In the genomic region with DNA sequence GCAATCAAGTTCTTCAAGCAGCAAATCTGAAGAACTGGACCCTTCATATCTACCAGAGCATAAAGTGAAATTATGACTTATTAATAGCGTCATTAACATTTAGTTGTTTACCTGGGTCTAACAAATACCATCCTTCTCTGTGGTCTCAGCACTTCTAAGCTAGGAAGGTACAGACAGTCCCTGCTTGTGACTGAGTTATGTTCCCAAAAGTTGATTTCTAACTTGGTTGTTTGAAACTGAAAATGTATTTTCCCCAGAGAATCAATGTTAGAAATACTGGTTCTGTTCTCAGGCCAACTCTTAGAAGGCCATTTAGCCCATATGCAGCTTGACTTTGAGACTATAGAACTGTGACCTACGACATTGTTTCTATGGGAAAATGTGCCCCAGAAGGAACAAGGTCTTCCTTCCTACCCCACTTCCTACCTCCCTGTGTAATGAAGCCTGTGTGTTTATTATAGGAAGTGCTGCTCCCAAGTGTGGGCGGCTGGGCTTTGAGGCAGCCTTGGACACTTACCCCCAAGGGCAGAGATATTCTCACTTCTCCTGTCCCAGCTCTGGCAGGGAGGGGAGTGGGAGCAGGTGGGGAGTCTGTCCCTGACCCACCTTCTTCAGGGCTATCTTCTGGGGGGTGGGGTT, we compare ENCODE assay signal across 1 cellular context.
TF ChIP-seq lines count a peak whose summit lies in the region.

No MANE protein-coding gene starts in this region.

TF ChIP-seq in HepG2, 621 proteins besides CTCF, POLR2A, EP300 and RAD21 (continued from another document and continues in another):
- TF ChIP-seq, protein P1, sequence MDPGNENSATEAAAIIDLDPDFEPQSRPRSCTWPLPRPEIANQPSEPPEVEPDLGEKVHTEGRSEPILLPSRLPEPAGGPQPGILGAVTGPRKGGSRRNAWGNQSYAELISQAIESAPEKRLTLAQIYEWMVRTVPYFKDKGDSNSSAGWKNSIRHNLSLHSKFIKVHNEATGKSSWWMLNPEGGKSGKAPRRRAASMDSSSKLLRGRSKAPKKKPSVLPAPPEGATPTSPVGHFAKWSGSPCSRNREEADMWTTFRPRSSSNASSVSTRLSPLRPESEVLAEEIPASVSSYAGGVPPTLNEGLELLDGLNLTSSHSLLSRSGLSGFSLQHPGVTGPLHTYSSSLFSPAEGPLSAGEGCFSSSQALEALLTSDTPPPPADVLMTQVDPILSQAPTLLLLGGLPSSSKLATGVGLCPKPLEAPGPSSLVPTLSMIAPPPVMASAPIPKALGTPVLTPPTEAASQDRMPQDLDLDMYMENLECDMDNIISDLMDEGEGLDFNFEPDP (CRISPR knock-in tag; conservative IDR thresholded peaks at IDR 0.05): no peak
- TF ChIP-seq ARNTL (CRISPR knock-in tag; IDR thresholded peaks at IDR 0.05) (0 out of 2 replicates have a peak, but pooled peaks have one; percentile 35), HDAC1 (CRISPR knock-in tag; IDR thresholded peaks at IDR 0.05) (no peak), PTBP1 (IDR thresholded peaks at IDR 0.05; ENCODE audit: low read depth, low read length, poor library complexity, severe bottlenecking) (no peak), SRSF1 (optimal IDR thresholded peaks at IDR 0.05; ENCODE audit: low read depth, low read length) (no peak), HNF4A (CRISPR knock-in tag; IDR thresholded peaks at IDR 0.05) (no peak), SIN3A (IDR thresholded peaks at IDR 0.05; ENCODE audit: borderline replicate concordance, low read depth, low read length) (no peak), SOX6 (IDR thresholded peaks at IDR 0.05) (no peak), SOX6 (CRISPR knock-in tag; IDR thresholded peaks at IDR 0.05) (peak; percentile 43), ZMYM2 (CRISPR knock-in tag; IDR thresholded peaks at IDR 0.05) (no peak), KLF12 (CRISPR knock-in tag; IDR thresholded peaks at IDR 0.05; ENCODE audit: borderline replicate concordance) (no peak), ZMYM3 (CRISPR knock-in tag; IDR thresholded peaks at IDR 0.05) (no peak), ZNF792 (CRISPR knock-in tag; IDR thresholded peaks at IDR 0.05) (no peak), FIP1L1 (IDR thresholded peaks at IDR 0.05; ENCODE audit: borderline replicate concordance, insufficient read depth, low read depth, low read length) (no peak), ETV6 (CRISPR knock-in tag; conservative IDR thresholded peaks at IDR 0.05) (no peak), ZNF510 (CRISPR knock-in tag; IDR thresholded peaks at IDR 0.05; ENCODE audit: low read depth) (no peak), HDAC2 (CRISPR knock-in tag; IDR thresholded peaks at IDR 0.05) (no peak; the same call in 1 of the 2 replicates), RARA (CRISPR knock-in tag; IDR thresholded peaks at IDR 0.05) (peak; percentile 27; the same call in 1 of the 2 replicates), ZNF564 (CRISPR knock-in tag; IDR thresholded peaks at IDR 0.05) (no peak), SAP130 (CRISPR knock-in tag; IDR thresholded peaks at IDR 0.05; ENCODE audit: low read depth) (peak; percentile 9; the same call in 1 of the 2 replicates)
- TF ChIP-seq, protein P2, sequence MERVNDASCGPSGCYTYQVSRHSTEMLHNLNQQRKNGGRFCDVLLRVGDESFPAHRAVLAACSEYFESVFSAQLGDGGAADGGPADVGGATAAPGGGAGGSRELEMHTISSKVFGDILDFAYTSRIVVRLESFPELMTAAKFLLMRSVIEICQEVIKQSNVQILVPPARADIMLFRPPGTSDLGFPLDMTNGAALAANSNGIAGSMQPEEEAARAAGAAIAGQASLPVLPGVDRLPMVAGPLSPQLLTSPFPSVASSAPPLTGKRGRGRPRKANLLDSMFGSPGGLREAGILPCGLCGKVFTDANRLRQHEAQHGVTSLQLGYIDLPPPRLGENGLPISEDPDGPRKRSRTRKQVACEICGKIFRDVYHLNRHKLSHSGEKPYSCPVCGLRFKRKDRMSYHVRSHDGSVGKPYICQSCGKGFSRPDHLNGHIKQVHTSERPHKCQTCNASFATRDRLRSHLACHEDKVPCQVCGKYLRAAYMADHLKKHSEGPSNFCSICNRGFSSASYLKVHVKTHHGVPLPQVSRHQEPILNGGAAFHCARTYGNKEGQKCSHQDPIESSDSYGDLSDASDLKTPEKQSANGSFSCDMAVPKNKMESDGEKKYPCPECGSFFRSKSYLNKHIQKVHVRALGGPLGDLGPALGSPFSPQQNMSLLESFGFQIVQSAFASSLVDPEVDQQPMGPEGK (CRISPR knock-in tag; IDR thresholded peaks at IDR 0.05): 0 out of 2 replicates have a peak, but pooled peaks have one; percentile 29
- TF ChIP-seq, protein P3, sequence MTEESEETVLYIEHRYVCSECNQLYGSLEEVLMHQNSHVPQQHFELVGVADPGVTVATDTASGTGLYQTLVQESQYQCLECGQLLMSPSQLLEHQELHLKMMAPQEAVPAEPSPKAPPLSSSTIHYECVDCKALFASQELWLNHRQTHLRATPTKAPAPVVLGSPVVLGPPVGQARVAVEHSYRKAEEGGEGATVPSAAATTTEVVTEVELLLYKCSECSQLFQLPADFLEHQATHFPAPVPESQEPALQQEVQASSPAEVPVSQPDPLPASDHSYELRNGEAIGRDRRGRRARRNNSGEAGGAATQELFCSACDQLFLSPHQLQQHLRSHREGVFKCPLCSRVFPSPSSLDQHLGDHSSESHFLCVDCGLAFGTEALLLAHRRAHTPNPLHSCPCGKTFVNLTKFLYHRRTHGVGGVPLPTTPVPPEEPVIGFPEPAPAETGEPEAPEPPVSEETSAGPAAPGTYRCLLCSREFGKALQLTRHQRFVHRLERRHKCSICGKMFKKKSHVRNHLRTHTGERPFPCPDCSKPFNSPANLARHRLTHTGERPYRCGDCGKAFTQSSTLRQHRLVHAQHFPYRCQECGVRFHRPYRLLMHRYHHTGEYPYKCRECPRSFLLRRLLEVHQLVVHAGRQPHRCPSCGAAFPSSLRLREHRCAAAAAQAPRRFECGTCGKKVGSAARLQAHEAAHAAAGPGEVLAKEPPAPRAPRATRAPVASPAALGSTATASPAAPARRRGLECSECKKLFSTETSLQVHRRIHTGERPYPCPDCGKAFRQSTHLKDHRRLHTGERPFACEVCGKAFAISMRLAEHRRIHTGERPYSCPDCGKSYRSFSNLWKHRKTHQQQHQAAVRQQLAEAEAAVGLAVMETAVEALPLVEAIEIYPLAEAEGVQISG (CRISPR knock-in tag; IDR thresholded peaks at IDR 0.05): no peak
- TF ChIP-seq, protein P4, sequence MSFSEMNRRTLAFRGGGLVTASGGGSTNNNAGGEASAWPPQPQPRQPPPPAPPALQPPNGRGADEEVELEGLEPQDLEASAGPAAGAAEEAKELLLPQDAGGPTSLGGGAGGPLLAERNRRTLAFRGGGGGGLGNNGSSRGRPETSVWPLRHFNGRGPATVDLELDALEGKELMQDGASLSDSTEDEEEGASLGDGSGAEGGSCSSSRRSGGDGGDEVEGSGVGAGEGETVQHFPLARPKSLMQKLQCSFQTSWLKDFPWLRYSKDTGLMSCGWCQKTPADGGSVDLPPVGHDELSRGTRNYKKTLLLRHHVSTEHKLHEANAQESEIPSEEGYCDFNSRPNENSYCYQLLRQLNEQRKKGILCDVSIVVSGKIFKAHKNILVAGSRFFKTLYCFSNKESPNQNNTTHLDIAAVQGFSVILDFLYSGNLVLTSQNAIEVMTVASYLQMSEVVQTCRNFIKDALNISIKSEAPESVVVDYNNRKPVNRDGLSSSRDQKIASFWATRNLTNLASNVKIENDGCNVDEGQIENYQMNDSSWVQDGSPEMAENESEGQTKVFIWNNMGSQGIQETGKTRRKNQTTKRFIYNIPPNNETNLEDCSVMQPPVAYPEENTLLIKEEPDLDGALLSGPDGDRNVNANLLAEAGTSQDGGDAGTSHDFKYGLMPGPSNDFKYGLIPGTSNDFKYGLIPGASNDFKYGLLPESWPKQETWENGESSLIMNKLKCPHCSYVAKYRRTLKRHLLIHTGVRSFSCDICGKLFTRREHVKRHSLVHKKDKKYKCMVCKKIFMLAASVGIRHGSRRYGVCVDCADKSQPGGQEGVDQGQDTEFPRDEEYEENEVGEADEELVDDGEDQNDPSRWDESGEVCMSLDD (CRISPR knock-in tag; IDR thresholded peaks at IDR 0.05; ENCODE audit: borderline replicate concordance): no peak
- TF ChIP-seq, protein P5, sequence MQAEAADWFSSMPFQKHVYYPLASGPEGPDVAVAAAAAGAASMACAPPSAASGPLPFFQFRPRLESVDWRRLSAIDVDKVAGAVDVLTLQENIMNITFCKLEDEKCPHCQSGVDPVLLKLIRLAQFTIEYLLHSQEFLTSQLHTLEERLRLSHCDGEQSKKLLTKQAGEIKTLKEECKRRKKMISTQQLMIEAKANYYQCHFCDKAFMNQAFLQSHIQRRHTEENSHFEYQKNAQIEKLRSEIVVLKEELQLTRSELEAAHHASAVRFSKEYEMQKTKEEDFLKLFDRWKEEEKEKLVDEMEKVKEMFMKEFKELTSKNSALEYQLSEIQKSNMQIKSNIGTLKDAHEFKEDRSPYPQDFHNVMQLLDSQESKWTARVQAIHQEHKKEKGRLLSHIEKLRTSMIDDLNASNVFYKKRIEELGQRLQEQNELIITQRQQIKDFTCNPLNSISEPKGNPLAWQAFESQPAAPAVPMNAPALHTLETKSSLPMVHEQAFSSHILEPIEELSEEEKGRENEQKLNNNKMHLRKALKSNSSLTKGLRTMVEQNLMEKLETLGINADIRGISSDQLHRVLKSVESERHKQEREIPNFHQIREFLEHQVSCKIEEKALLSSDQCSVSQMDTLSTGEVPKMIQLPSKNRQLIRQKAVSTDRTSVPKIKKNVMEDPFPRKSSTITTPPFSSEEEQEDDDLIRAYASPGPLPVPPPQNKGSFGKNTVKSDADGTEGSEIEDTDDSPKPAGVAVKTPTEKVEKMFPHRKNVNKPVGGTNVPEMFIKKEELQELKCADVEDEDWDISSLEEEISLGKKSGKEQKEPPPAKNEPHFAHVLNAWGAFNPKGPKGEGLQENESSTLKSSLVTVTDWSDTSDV (CRISPR knock-in tag; IDR thresholded peaks at IDR 0.05): no peak
- TF ChIP-seq, protein P6, sequence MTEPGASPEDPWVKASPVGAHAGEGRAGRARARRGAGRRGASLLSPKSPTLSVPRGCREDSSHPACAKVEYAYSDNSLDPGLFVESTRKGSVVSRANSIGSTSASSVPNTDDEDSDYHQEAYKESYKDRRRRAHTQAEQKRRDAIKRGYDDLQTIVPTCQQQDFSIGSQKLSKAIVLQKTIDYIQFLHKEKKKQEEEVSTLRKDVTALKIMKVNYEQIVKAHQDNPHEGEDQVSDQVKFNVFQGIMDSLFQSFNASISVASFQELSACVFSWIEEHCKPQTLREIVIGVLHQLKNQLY (CRISPR knock-in tag; IDR thresholded peaks at IDR 0.05): no peak
- TF ChIP-seq, protein P7, sequence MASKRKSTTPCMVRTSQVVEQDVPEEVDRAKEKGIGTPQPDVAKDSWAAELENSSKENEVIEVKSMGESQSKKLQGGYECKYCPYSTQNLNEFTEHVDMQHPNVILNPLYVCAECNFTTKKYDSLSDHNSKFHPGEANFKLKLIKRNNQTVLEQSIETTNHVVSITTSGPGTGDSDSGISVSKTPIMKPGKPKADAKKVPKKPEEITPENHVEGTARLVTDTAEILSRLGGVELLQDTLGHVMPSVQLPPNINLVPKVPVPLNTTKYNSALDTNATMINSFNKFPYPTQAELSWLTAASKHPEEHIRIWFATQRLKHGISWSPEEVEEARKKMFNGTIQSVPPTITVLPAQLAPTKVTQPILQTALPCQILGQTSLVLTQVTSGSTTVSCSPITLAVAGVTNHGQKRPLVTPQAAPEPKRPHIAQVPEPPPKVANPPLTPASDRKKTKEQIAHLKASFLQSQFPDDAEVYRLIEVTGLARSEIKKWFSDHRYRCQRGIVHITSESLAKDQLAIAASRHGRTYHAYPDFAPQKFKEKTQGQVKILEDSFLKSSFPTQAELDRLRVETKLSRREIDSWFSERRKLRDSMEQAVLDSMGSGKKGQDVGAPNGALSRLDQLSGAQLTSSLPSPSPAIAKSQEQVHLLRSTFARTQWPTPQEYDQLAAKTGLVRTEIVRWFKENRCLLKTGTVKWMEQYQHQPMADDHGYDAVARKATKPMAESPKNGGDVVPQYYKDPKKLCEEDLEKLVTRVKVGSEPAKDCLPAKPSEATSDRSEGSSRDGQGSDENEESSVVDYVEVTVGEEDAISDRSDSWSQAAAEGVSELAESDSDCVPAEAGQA (IDR thresholded peaks at IDR 0.05; ENCODE audit: low read depth): no peak
- TF ChIP-seq, protein P7 (CRISPR knock-in tag; IDR thresholded peaks at IDR 0.05; ENCODE audit: borderline replicate concordance): no peak
- TF ChIP-seq, protein P8, sequence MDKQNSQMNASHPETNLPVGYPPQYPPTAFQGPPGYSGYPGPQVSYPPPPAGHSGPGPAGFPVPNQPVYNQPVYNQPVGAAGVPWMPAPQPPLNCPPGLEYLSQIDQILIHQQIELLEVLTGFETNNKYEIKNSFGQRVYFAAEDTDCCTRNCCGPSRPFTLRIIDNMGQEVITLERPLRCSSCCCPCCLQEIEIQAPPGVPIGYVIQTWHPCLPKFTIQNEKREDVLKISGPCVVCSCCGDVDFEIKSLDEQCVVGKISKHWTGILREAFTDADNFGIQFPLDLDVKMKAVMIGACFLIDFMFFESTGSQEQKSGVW (CRISPR knock-in tag; IDR thresholded peaks at IDR 0.05; ENCODE audit: borderline replicate concordance): no peak
- TF ChIP-seq, protein P9, sequence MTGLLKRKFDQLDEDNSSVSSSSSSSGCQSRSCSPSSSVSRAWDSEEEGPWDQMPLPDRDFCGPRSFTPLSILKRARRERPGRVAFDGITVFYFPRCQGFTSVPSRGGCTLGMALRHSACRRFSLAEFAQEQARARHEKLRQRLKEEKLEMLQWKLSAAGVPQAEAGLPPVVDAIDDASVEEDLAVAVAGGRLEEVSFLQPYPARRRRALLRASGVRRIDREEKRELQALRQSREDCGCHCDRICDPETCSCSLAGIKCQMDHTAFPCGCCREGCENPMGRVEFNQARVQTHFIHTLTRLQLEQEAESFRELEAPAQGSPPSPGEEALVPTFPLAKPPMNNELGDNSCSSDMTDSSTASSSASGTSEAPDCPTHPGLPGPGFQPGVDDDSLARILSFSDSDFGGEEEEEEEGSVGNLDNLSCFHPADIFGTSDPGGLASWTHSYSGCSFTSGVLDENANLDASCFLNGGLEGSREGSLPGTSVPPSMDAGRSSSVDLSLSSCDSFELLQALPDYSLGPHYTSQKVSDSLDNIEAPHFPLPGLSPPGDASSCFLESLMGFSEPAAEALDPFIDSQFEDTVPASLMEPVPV (CRISPR knock-in tag; IDR thresholded peaks at IDR 0.05): no peak
